In genomic region chr10:13784067-13784466, GRCh38 we compare ENCODE assay signal across 1 cellular context.
TF ChIP-seq lines count a peak whose summit lies in the region.

No MANE protein-coding gene starts in this region.

TF ChIP-seq in HCT116, 20 proteins besides CTCF, POLR2A, EP300 and RAD21:
- no peak for TF ChIP-seq ZFX (IDR thresholded peaks at IDR 0.05)
- no peak for TF ChIP-seq EGR1 (IDR thresholded peaks at IDR 0.05; ENCODE audit: low read depth)
- no peak for TF ChIP-seq CEBPB (IDR thresholded peaks at IDR 0.05; ENCODE audit: low read depth)
- TF ChIP-seq EZH2 (IDR thresholded peaks at IDR 0.05) = no peak
- TF ChIP-seq POLR2AphosphoS5 (IDR thresholded peaks at IDR 0.05; ENCODE audit: low read depth, low read length) = no peak
- TF ChIP-seq JUND (IDR thresholded peaks at IDR 0.05) = no peak
- TF ChIP-seq CBX3 (IDR thresholded peaks at IDR 0.05; ENCODE audit: low read depth) = no peak
- no peak for TF ChIP-seq ZBTB33 (IDR thresholded peaks at IDR 0.05; ENCODE audit: extremely low read depth, insufficient replicate concordance, low read length)
- TF ChIP-seq EZH2phosphoT487 (IDR thresholded peaks at IDR 0.05; ENCODE audit: borderline replicate concordance) = no peak
- no peak for TF ChIP-seq ATF3 (IDR thresholded peaks at IDR 0.05)
- no peak for TF ChIP-seq TCF7L2 (IDR thresholded peaks at IDR 0.05; ENCODE audit: borderline replicate concordance, extremely low read depth, insufficient read depth, insufficient read length)
- no peak for TF ChIP-seq ELF1 (IDR thresholded peaks at IDR 0.05; ENCODE audit: borderline replicate concordance, low read depth)
- TF ChIP-seq YY1 (IDR thresholded peaks at IDR 0.05; ENCODE audit: extremely low read depth, insufficient replicate concordance, low read depth, low read length) = no peak
- TF ChIP-seq FOSL1 (IDR thresholded peaks at IDR 0.05; ENCODE audit: low read depth) = no peak
- TF ChIP-seq SRF (IDR thresholded peaks at IDR 0.05; ENCODE audit: low read depth) = no peak
- no peak for TF ChIP-seq ZNF274 (IDR thresholded peaks at IDR 0.05; ENCODE audit: low read depth, low read length)
- no peak for TF ChIP-seq SP1 (IDR thresholded peaks at IDR 0.05; ENCODE audit: low read depth)
- no peak for TF ChIP-seq SIN3A (IDR thresholded peaks at IDR 0.05; ENCODE audit: low read depth)
- TF ChIP-seq MAX (IDR thresholded peaks at IDR 0.05) = no peak
